7 cellular contexts compared by ENCODE assay signal in the genomic region with DNA sequence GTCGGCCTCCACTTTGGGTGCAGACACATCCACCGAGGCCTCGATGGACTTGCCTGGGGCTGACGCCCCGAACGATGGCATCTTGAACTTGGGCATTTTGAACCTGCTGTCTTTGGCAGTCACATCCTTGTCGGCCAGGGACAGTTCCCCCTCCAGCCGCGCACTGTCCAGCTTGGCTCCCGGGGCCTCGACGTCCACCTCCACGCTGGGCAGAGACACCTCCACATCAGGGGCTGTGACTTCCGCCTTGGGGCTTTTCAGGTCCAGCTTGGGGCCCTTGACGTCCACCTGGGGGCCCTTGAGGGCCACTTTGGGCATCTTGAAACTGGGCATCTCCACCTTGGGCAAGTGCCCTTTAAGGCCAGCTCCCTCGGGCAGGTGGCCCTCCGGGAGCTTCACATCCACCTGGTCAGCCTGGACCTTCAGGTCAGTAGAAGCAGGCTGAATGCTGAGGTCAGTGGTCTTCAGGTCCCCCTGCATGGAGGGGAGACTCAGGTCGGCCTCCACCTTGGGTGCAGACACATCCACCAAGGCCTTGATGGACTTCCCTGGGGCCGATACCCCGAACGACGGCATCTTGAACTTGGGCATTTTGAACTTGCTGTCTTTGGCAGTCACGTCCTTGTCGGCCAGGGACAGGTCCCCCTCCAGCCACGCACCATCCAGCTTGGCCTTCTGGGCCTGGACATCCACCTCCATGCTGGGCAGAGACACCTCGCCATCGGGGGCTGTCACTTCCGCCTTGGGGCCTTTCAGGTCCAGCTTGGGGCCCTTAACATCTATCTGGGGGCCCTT. TPM values are rescaled to one million over a fixed set of nuclear protein-coding genes. Genes with fewer than 3 reads are reported as not detected.
"Had no signal": no experiment of that assay in that cellular context is flagged by ENCODE, and none has a peak within 500 bp of the region (broad histone marks: within the 10 kb centered on the region; RNA-seq: fewer than 3 reads in every experiment).

No MANE protein-coding gene starts in this region.

RNA-seq across cellular contexts. Expression of gene AHNAK2, which starts 26.1 kb away (rescaled TPM):
- total RNA-seq: activated CD4-positive, alpha-beta memory T cell treated with anti-CD3 and anti-CD28 coated beads, Interleukin-2, amount 10 ng/mL, durations not matched to agents 7 days and 5 days; activated CD4-positive, alpha-beta T cell treated with anti-CD3 and anti-CD28 coated beads, Interleukin-2, amount 10 ng/mL, durations not matched to agents 7 days and 5 days; activated CD8-positive, alpha-beta memory T cell treated with anti-CD3 and anti-CD28 coated beads, Interleukin-2, amount 10 ng/mL, durations not matched to agents 7 days and 5 days; activated CD8-positive, alpha-beta T cell treated with anti-CD3 and anti-CD28 coated beads, Interleukin-2, amount 10 ng/mL, durations not matched to agents 7 days and 5 days had no signal

RNA-seq across cellular contexts. Expression of gene PLD4, which starts 27.4 kb away (rescaled TPM):
- total RNA-seq: activated CD4-positive, alpha-beta memory T cell treated with anti-CD3 and anti-CD28 coated beads, Interleukin-2, amount 10 ng/mL, durations not matched to agents 7 days and 5 days; activated CD4-positive, alpha-beta T cell treated with anti-CD3 and anti-CD28 coated beads for 36 hours; activated CD4-positive, alpha-beta T cell treated with anti-CD3 and anti-CD28 coated beads, Interleukin-2, amount 10 ng/mL, durations not matched to agents 7 days and 5 days; activated CD8-positive, alpha-beta memory T cell treated with anti-CD3 and anti-CD28 coated beads, Interleukin-2, amount 10 ng/mL, durations not matched to agents 7 days and 5 days; activated CD8-positive, alpha-beta T cell treated with anti-CD3 and anti-CD28 coated beads, Interleukin-2, amount 10 ng/mL, durations not matched to agents 7 days and 5 days; ascending aorta; bronchial epithelial cell had no signal
